In genomic region chr5:111691914-111692313, GRCh38 we compare ENCODE assay signal across 13 cellular contexts.
"Had no signal": no experiment of that assay in that cellular context is flagged by ENCODE, and none has a peak within 500 bp of the region (broad histone marks: within the 10 kb centered on the region; RNA-seq: fewer than 3 reads in every experiment).

No MANE protein-coding gene starts in this region.

- H3K27ac Mint-ChIP-seq: naive thymus-derived CD4-positive, alpha-beta T cell; type B pancreatic cell had no signal

- H3K4me3 ChIP-seq: heart left ventricle, sigmoid colon, suprapubic skin, thyroid gland had no signal

- H3K9me3 Mint-ChIP-seq: naive thymus-derived CD4-positive, alpha-beta T cell had no signal

- DNase-seq: effector memory CD4-positive, alpha-beta T cell; heart left ventricle; hippocampal formation; kidney glomerular epithelial cell; naive thymus-derived CD4-positive, alpha-beta T cell; posterior cingulate gyrus; sigmoid colon; small intestine; stimulated activated CD4-positive, alpha-beta T cell treated with anti-CD3 and anti-CD28 coated beads, Interleukin-12 subunit alpha, Interleukin-12 subunit beta, amount 100 ng/mL, for 4 hours; stimulated activated naive CD4-positive, alpha-beta T cell had no signal

- H3K4me3 Mint-ChIP-seq: naive thymus-derived CD4-positive, alpha-beta T cell; type B pancreatic cell had no signal

- H3K4me1 Mint-ChIP-seq: naive thymus-derived CD4-positive, alpha-beta T cell had no signal

- H3K36me3 Mint-ChIP-seq: naive thymus-derived CD4-positive, alpha-beta T cell had no signal
